Comparison of ENCODE assay signal across 9 cellular contexts in the genomic region with DNA sequence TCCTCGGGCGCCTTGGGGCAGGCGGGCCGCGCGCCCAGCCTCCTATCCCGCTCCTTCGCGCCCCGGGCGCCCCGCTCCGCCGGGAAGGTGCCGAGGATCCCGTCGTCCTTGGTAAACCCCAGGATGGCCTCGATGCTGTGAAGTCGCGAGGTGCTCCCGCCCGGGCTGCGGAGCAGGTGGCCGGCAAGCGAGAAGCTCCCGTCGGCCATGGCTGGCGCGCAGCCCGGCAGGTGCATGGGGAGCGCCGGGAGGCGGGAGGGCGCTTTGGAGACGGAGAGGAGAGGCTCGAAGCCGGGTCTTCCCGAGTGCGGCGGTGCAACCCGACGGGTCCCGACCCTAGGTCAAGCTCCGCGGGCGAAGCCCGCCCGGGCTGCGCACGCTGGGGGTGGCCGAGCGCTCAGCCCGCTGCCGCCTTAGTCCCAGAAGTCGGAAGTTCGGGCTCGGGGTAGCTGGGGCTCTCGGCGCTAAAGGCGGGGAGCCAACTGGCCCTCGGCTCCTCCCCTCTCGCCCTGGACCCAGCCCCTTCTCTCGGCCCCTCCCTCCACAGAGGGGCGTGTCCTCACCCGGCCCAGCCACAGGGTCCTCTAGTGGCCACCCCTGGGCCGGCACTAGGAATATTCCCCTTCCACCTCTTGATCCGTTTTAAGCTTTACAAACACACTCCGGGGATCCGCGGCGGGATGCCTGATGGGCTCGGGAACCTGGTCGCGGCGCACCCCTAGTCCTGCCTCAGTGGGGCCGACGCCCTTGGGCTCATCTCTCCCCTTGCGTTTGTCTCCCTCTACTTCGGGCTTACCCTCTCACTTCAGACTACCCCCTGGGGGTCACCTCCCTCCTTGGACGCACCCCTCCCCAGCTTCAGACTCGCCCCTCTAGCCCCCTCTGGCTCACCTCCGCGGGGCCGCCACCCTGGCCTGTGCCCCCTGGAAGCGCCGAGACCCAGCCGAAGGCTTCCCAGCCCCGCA. TPM values are rescaled to one million over a fixed set of nuclear protein-coding genes. Genes with fewer than 3 reads are reported as not detected.
A peak's percentile ranks its signal among the peaks of the same experiment; 100 is the strongest.
DNase-seq lines count a peak whose midpoint lies in the region; ATAC-seq and TF ChIP-seq lines count a peak whose summit lies in the region.
"Had no signal": no experiment of that assay in that cellular context is flagged by ENCODE, and none has a peak within 500 bp of the region (broad histone marks: within the 10 kb centered on the region; RNA-seq: fewer than 3 reads in every experiment).

A gene (minus strand): TSS at position 484 of the 965 bp plus-strand sequence. CDS start 248 bp downstream, at position 236.

- no peak within 1 kb of the TSS for H3K27ac Mint-ChIP-seq in central memory CD8-positive, alpha-beta T cell (ENCODE audit: low read depth)

- 1% methylated on average over 70 of the region's 88 CpGs for WGBS in mesenchymal stem cell

- DNase-seq in GM06990 (ENCODE audit: extremely low read depth, insufficient read length) = no peak
- no peak for DNase-seq in central memory CD8-positive, alpha-beta T cell (ENCODE audit: low spot score in 2 of 2)
- DNase-seq in mesenchymal stem cell = peak; percentile 13
- DNase-seq in Ammon's horn (ENCODE audit: low spot score) = no peak
- no peak for DNase-seq in activated effector memory CD4-positive, alpha-beta T cell treated with Interleukin-2 at 50 U/mL for 16 hours
- no peak for DNase-seq in superior temporal gyrus (ENCODE audit: extremely low spot score)

- H3K4me1 Mint-ChIP-seq in central memory CD8-positive, alpha-beta T cell = peaks cover 17% of the 10 kb centered on the region

- no peak within 1 kb of the TSS for H3K14ac ChIP-seq in mesenchymal stem cell (ENCODE audit: low read length in 2 of 2)

- H2BK120ac ChIP-seq in mesenchymal stem cell (ENCODE audit: low read depth, low read length) = peak within 1 kb of the TSS; percentile 34

- peak within 1 kb of the TSS; percentile 45 for H3K4me3 Mint-ChIP-seq in central memory CD8-positive, alpha-beta T cell

- H4K8ac ChIP-seq in mesenchymal stem cell (ENCODE audit: low read length) = no peak within 1 kb of the TSS

- H3K36me3 ChIP-seq in GM06990 (ENCODE audit: control insufficient read depth, insufficient read depth, low read length) (no peaks in the 10 kb centered on the region), mesenchymal stem cell (ENCODE audit: control insufficient read depth in 1 of 2, insufficient read depth in 2 of 2, low read depth in 1 of 2, low read length in 2 of 2) (no peaks in the 10 kb centered on the region)
- H3K36me3 ChIP-seq: neutrophil had no signal

- H3K4me1 ChIP-seq in mesenchymal stem cell (ENCODE audit: control insufficient read depth, insufficient read depth, low read depth, low read length) = peaks cover 23% of the 10 kb centered on the region

- H2BK15ac ChIP-seq in mesenchymal stem cell (ENCODE audit: low read depth, poor library complexity, severe bottlenecking) = peak within 1 kb of the TSS; percentile 39

- H2AFZ ChIP-seq in mesenchymal stem cell (ENCODE audit: low read depth, low read length) = peak within 1 kb of the TSS; percentile 32

- H3K9me3 ChIP-seq in mesenchymal stem cell (ENCODE audit: control insufficient read depth, low read length) = no peaks in the 10 kb centered on the region
- H3K9me3 ChIP-seq: neutrophil had no signal

- no peak within 1 kb of the TSS for H2AK5ac ChIP-seq in mesenchymal stem cell (ENCODE audit: low read length, severe bottlenecking)

- H3K27me3 Mint-ChIP-seq in central memory CD8-positive, alpha-beta T cell = peaks cover 92% of the 10 kb centered on the region

- peaks cover 2% of the 10 kb centered on the region for H3K36me3 Mint-ChIP-seq in central memory CD8-positive, alpha-beta T cell (ENCODE audit: insufficient read depth)

- H3K23ac ChIP-seq in mesenchymal stem cell (ENCODE audit: low read length in 2 of 2) = peak within 1 kb of the TSS in 1 of 2 experiments; percentile 65

- no peak within 1 kb of the TSS for H3K9ac ChIP-seq in mesenchymal stem cell (ENCODE audit: low read length)

- TF ChIP-seq CTCF in GM06990 (IDR thresholded peaks at IDR 0.05; ENCODE audit: insufficient read depth, low read length, poor library complexity, severe bottlenecking) = peak; percentile 11

- H3K79me1 ChIP-seq in mesenchymal stem cell (replicated peaks; ENCODE audit: low read length, poor library complexity, severe bottlenecking) = no peaks in the 10 kb centered on the region

- peak within 1 kb of the TSS; percentile 12 for H2BK5ac ChIP-seq in mesenchymal stem cell (ENCODE audit: low read depth, low read length, poor library complexity, severe bottlenecking)

- ATAC-seq in HG03432 (IDR thresholded peaks at IDR 0.05; ENCODE audit: unreplicated experiment) (peak; percentile 71), HG02588 (IDR thresholded peaks at IDR 0.05; ENCODE audit: unreplicated experiment) (no peak)
- no peak for ATAC-seq in central memory CD8-positive, alpha-beta T cell (replicated peaks; ENCODE audit: extremely low read depth, poor library complexity, severe bottlenecking)

- H3K4me2 ChIP-seq in mesenchymal stem cell (ENCODE audit: low read length, poor library complexity, severe bottlenecking) = peak within 1 kb of the TSS; percentile 52

- no peaks in the 10 kb centered on the region for H3K9me3 Mint-ChIP-seq in central memory CD8-positive, alpha-beta T cell

- H3K4ac ChIP-seq in mesenchymal stem cell (ENCODE audit: low read depth in 1 of 2, low read length in 2 of 2) = no peak within 1 kb of the TSS

- H3K18ac ChIP-seq in mesenchymal stem cell (ENCODE audit: low read depth in 1 of 2, low read length in 2 of 2) = no peak within 1 kb of the TSS

- no peak within 1 kb of the TSS for H4K91ac ChIP-seq in mesenchymal stem cell (ENCODE audit: low read length)

- H3K4me3 ChIP-seq in GM06990 (replicated peaks; ENCODE audit: low read depth, low read length) = no peak within 1 kb of the TSS; the same call in 1 of the 2 replicates
- H3K4me3 ChIP-seq in mesenchymal stem cell (ENCODE audit: insufficient read depth in 1 of 2, low read depth in 1 of 2, low read length in 2 of 2) = peak within 1 kb of the TSS; percentile 14 to 73

- no peak within 1 kb of the TSS for H3K27ac ChIP-seq in mesenchymal stem cell (ENCODE audit: low read length, poor library complexity, severe bottlenecking)
- H3K27ac ChIP-seq: neutrophil had no signal

- H2BK12ac ChIP-seq in mesenchymal stem cell (ENCODE audit: low read length in 2 of 2) = no peak within 1 kb of the TSS

- H3K27me3 ChIP-seq in GM06990 (replicated peaks; ENCODE audit: control insufficient read depth, insufficient read depth, low read length) (peaks cover 4% of the 10 kb centered on the region), mesenchymal stem cell (ENCODE audit: control insufficient read depth in 1 of 2, insufficient read depth in 1 of 2, low read length in 2 of 2) (peaks cover 89 to 98% of the 10 kb centered on the region in 2 experiments)

RNA-seq across cellular contexts. Expression of the gene that starts here (rescaled TPM):
- not detected for polyA plus RNA-seq in mesenchymal stem cell (2013, experiment 1 of 2)
- polyA plus RNA-seq in mesenchymal stem cell (2013, experiment 2 of 2) = not detected
